36 cellular contexts compared by ENCODE assay signal in the genomic region with DNA sequence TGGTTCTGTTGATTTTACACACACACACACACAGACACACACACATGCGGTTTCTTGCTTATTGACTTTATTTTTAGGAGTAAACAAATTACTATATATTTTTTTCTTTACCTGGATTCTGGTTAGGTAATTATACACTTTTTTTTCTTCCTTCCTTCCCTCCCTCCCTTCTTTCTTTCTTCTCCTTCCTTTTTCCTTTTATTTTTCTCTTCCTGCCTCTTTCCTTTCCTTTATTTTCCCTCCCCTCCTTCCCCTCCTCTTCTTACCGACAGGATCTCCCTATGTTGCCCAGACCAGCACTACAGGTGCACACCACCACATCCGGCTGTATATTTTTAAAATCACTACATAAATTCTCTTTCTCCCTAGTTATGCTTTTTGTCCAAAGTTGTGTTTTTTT. TPM values are rescaled to one million over a fixed set of nuclear protein-coding genes. Genes with fewer than 3 reads are reported as not detected.
"Had no signal": no experiment of that assay in that cellular context is flagged by ENCODE, and none has a peak within 500 bp of the region (broad histone marks: within the 10 kb centered on the region; RNA-seq: fewer than 3 reads in every experiment).

No MANE protein-coding gene starts in this region.

- H3K4me1 ChIP-seq: parathyroid adenoma, right atrium auricular region, sigmoid colon, thyroid gland had no signal

- DNase-seq: dermis blood vessel endothelial cell; effector memory CD8-positive, alpha-beta T cell; erythroblast; esophagus squamous epithelium; foreskin melanocyte; glutamatergic neuron; heart right ventricle; hypothalamus; immature natural killer cell; islet precursor cell; kidney glomerular epithelial cell; left ventricle myocardium superior; naive B cell; sigmoid colon; stimulated activated CD4-positive, alpha-beta T cell treated with anti-CD3 and anti-CD28 coated beads, Interleukin-2, amount 100 ng/mL, for 24 hours; stimulated activated CD4-positive, alpha-beta T cell treated with anti-CD3 and anti-CD28 coated beads, Interleukin-4, amount 100 ng/mL, for 24 hours; stimulated activated naive CD4-positive, alpha-beta T cell treated with Interleukin-2 at 50 U/mL for 16 hours; stomach; thyroid gland had no signal

- H3K36me3 ChIP-seq: esophagus squamous epithelium, heart right ventricle, neutrophil, right atrium auricular region, sigmoid colon, stomach, thyroid gland had no signal

- H3K9me3 ChIP-seq: esophagus squamous epithelium, heart right ventricle, neutrophil, right atrium auricular region, sigmoid colon, stomach, thyroid gland had no signal

- H3K27ac ChIP-seq: coronary artery, esophagus squamous epithelium, heart right ventricle, neutrophil, parathyroid adenoma, right atrium auricular region, sigmoid colon, stomach, thyroid gland had no signal

- H3K4me3 ChIP-seq: coronary artery, esophagus squamous epithelium, heart right ventricle, lung, right atrium auricular region, sigmoid colon, thyroid gland had no signal

- ATAC-seq: effector memory CD8-positive, alpha-beta T cell; heart right ventricle; left ventricle myocardium superior; natural killer cell treated with Interleukin-12 subunit alpha and Interleukin-12 subunit beta and Interleukin-15 and Interleukin-18, amount 100 ng/mL, for 72 hours; stimulated activated effector memory CD8-positive, alpha-beta T cell treated with anti-CD3 and anti-CD28 coated beads, Interleukin-12 subunit alpha, Interleukin-12 subunit beta, amount 100 ng/mL, for 72 hours had no signal

- H3K9ac ChIP-seq: parathyroid adenoma had no signal

- FAIRE-seq: endometrium had no signal

- H2AFZ ChIP-seq: parathyroid adenoma had no signal

- H3K27me3 ChIP-seq: heart right ventricle, neutrophil, right atrium auricular region, sigmoid colon, stomach, thyroid gland had no signal

- H3K79me2 ChIP-seq: parathyroid adenoma had no signal

RNA-seq across cellular contexts. Expression of gene SPDYC, which starts 3.1 kb away (rescaled TPM):
- total RNA-seq: dermis blood vessel endothelial cell; esophagus squamous epithelium; heart right ventricle; left colon; left ventricle myocardium superior; lung; mononuclear cell; natural killer cell treated with Interleukin-12 subunit alpha and Interleukin-12 subunit beta and Interleukin-15 and Interleukin-18, amount 100 ng/mL, for 72 hours; neural crest cell; omental fat pad; progenitor cell of endocrine pancreas; right atrium auricular region; sigmoid colon; skeletal muscle tissue; stomach; subcutaneous adipose tissue; temporal lobe; thyroid gland; urinary bladder had no signal
- polyA plus RNA-seq: heart right ventricle, immature natural killer cell, lung, sigmoid colon, stomach, urinary bladder had no signal
